8 cellular contexts compared by ENCODE assay signal in the genomic region with DNA sequence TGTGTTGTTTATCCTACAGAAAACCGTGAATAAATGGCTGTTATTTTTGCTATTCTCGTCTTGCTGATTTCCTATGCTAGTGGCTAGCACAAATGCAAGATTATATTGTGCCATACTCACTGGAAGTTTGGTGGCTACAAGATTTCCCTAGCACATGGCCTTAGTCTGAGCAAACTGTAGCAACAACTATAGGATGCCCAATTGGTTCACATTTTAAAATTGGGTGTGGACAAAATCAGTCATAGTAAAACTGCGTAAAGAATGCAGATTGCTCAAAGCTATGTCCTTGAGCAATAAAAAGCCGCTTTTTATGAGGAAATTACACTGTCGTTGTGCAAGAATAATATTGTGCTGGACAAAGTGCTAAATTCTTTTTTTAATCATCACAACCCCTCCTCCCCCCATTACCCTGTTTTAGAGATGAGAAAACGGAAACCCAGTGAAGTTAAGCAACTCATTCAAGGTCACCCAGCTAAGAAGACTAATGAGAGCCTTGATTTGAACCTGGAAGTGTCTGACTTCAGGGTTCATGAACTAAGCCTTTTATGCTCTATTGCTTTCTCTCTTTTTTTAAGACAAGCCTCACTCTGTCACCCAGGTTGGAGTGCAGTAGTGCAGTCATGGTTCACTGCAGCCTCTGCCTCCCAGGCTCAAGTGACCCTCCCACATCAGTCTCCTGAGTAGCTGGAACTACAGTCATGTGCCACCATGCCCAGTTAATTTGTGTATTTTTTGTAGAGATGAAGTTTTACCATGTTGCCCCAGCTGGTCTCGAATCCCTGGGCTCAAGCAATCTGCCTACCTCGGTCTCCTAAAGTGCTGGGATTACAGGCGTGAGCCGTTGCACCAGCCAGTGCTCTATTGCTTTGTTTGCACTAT.
DNase-seq lines count a peak whose midpoint lies in the region; ATAC-seq and TF ChIP-seq lines count a peak whose summit lies in the region.

No MANE protein-coding gene starts in this region.

- H3K4me3 Mint-ChIP-seq in H9: no peak overlapping the region

- peak overlapping the region; percentile 59 for H3K4me2 ChIP-seq in DOHH2 (ENCODE audit: low read length)
- no peak overlapping the region for H3K4me2 ChIP-seq in H9 (ENCODE audit: insufficient read depth, insufficient read length, low read length)

- H3K79me1 ChIP-seq in H9 (ENCODE audit: insufficient read depth, low read depth, low read length, poor library complexity, severe bottlenecking): no peaks in the 10 kb centered on the region

- H3K9me3 ChIP-seq in DOHH2 (ENCODE audit: control insufficient read depth, insufficient read depth, low read length): no peaks in the 10 kb centered on the region
- H3K9me3 ChIP-seq in H9 (ENCODE audit: control insufficient read depth, low read depth, low read length): no peaks in the 10 kb centered on the region

- no peak overlapping the region for H2AFZ ChIP-seq in H9 (ENCODE audit: low read length)

- no peaks in the 10 kb centered on the region for H3F3A ChIP-seq in DOHH2 (ENCODE audit: control insufficient read depth, insufficient read depth)

- H3K4me3 ChIP-seq in DOHH2 (ENCODE audit: low read length) (peak overlapping the region; percentile 46), epithelial cell of proximal tubule (ENCODE audit: low read depth, low read length) (peak overlapping the region; percentile 8), retinal pigment epithelial cell (ENCODE audit: low read length) (no peak overlapping the region)

- H3K9ac ChIP-seq in H9 (ENCODE audit: extremely low read depth, insufficient read length, low read length): no peak overlapping the region

- H2BK15ac ChIP-seq in H9 (ENCODE audit: low read depth, low read length): no peak overlapping the region

- H3K27ac Mint-ChIP-seq in H9: peak overlapping the region in 2 of 3 experiments; percentile 29 to 50; a peak in 1 of 7 replicates
- no peak overlapping the region for H3K27ac Mint-ChIP-seq in activated naive CD4-positive, alpha-beta T cell treated with anti-CD3 and anti-CD28 coated beads, Interleukin-2, amount 50 U/mL, for 72 hours

- no peak overlapping the region for H2AK5ac ChIP-seq in H9 (ENCODE audit: insufficient read length, low read length)

- H3K27ac ChIP-seq in DOHH2 (ENCODE audit: low read depth, low read length): peak overlapping the region; percentile 29
- H3K27ac ChIP-seq in H9 (ENCODE audit: insufficient read length, low read depth, low read length): no peak overlapping the region

- no peak overlapping the region for H2BK5ac ChIP-seq in H9 (ENCODE audit: insufficient read length, low read length)

- H3K36me3 ChIP-seq in DOHH2 (ENCODE audit: control insufficient read depth, low read length): no peaks in the 10 kb centered on the region

- no peaks in the 10 kb centered on the region for H3K79me2 ChIP-seq in DOHH2 (ENCODE audit: control insufficient read depth, low read length)
- no peaks in the 10 kb centered on the region for H3K79me2 ChIP-seq in H9 (ENCODE audit: insufficient read depth, low read length)

- no peak overlapping the region for H4K91ac ChIP-seq in H9 (ENCODE audit: insufficient read length, low read depth, low read length)

- ATAC-seq in activated naive CD4-positive, alpha-beta T cell treated with anti-CD3 and anti-CD28 coated beads, Interleukin-2, amount 50 U/mL, for 72 hours: no peak

- no peak overlapping the region for H3T11ph ChIP-seq in H9 (ENCODE audit: low read length)

- no peak overlapping the region for H3K56ac ChIP-seq in H9 (ENCODE audit: insufficient read length, low read depth, low read length)

- H3K4me1 Mint-ChIP-seq in H9: peaks cover 26 to 28% of the 10 kb centered on the region in 2 experiments

- no peak for TF ChIP-seq CTCF in DOHH2 (IDR thresholded peaks at IDR 0.05; ENCODE audit: low read depth, low read length, poor library complexity, severe bottlenecking)
- TF ChIP-seq CTCF in H9 (conservative IDR thresholded peaks at IDR 0.05): no peak
- TF ChIP-seq CTCF in epithelial cell of proximal tubule (conservative IDR thresholded peaks at IDR 0.05; ENCODE audit: low read depth, low read length): no peak
- no peak for TF ChIP-seq CTCF in retinal pigment epithelial cell (conservative IDR thresholded peaks at IDR 0.05; ENCODE audit: low read depth, low read length)

- no peaks in the 10 kb centered on the region for H3K9me2 ChIP-seq in DOHH2 (replicated peaks; ENCODE audit: control insufficient read depth, low read length)

- H2BK12ac ChIP-seq in H9 (ENCODE audit: insufficient read length, low read depth, low read length): no peak overlapping the region

- H2BK120ac ChIP-seq in H9 (ENCODE audit: low read depth, low read length, poor library complexity, severe bottlenecking): no peak overlapping the region

- no peak overlapping the region for H3K23ac ChIP-seq in H9 (ENCODE audit: insufficient read length, low read depth, low read length)

- DNase-seq in H9 (no peak), NCI-H69 (lab: John Stamatoyannopoulos, UW) (peak; percentile 93), epithelial cell of proximal tubule (ENCODE audit: low read depth) (peak; percentile 99), retinal pigment epithelial cell (ENCODE audit: low read depth) (peak; percentile 62), superior temporal gyrus (ENCODE audit: extremely low spot score) (no peak)
- DNase-seq in stimulated activated naive CD4-positive, alpha-beta T cell treated with Interleukin-2 at 50 U/mL for 16 hours (lab: John Stamatoyannopoulos, UW): no peak
- DNase-seq in activated naive CD4-positive, alpha-beta T cell treated with anti-CD3 and anti-CD28 coated beads, Interleukin-2, amount 50 U/mL, for 72 hours (ENCODE audit: low spot score in 2 of 2): no peak

- H3K27me3 Mint-ChIP-seq in H9 (ENCODE audit: low read depth): no peaks in the 10 kb centered on the region

- no peak overlapping the region for H3K4ac ChIP-seq in H9 (ENCODE audit: low read depth, low read length)

- no peak overlapping the region for H4K5ac ChIP-seq in H9 (ENCODE audit: insufficient read length, low read depth, low read length)

- H3K9me3 Mint-ChIP-seq in H9: no peaks in the 10 kb centered on the region
- H3K9me3 Mint-ChIP-seq in activated naive CD4-positive, alpha-beta T cell treated with anti-CD3 and anti-CD28 coated beads, Interleukin-2, amount 50 U/mL, for 72 hours: no peaks in the 10 kb centered on the region

- no peaks in the 10 kb centered on the region for H3K36me3 Mint-ChIP-seq in H9 (ENCODE audit: insufficient read depth in 1 of 3, low read depth in 3 of 3)
- H3K36me3 Mint-ChIP-seq in activated naive CD4-positive, alpha-beta T cell treated with anti-CD3 and anti-CD28 coated beads, Interleukin-2, amount 50 U/mL, for 72 hours: no peaks in the 10 kb centered on the region

- no peak overlapping the region for H2BK20ac ChIP-seq in H9 (ENCODE audit: low read depth, low read length, poor library complexity, severe bottlenecking)

- H3K14ac ChIP-seq in H9 (ENCODE audit: insufficient read depth, low read length): no peak overlapping the region

- H3K18ac ChIP-seq in H9 (ENCODE audit: insufficient read length, low read depth, low read length): no peak overlapping the region

- no peaks in the 10 kb centered on the region for H3K27me3 ChIP-seq in DOHH2 (ENCODE audit: control insufficient read depth, low read length)
- no peaks in the 10 kb centered on the region for H3K27me3 ChIP-seq in H9 (ENCODE audit: insufficient read depth, low read length)

- no peak overlapping the region for H4K8ac ChIP-seq in H9 (replicated peaks; ENCODE audit: insufficient read length, low read depth, low read length)

- no peaks in the 10 kb centered on the region for H3K23me2 ChIP-seq in H9 (ENCODE audit: insufficient read length, low read depth, low read length, poor library complexity, severe bottlenecking)

- no peaks in the 10 kb centered on the region for H4K20me1 ChIP-seq in DOHH2 (ENCODE audit: control insufficient read depth, insufficient read depth, low read depth, low read length)
- H4K20me1 ChIP-seq in H9 (ENCODE audit: control insufficient read depth, insufficient read depth, insufficient read length): no peaks in the 10 kb centered on the region

- H3K4me1 ChIP-seq in DOHH2 (ENCODE audit: control insufficient read depth, low read length) (peaks cover 30% of the 10 kb centered on the region), H9 (ENCODE audit: insufficient read depth, low read length) (peaks cover 8% of the 10 kb centered on the region; the same call in 1 of the 2 replicates)

- no CpG with 5 or more reads among the region's 10 CpGs for WGBS in H9 (ENCODE audit: extremely low coverage, insufficient read length, low lambda C conversion rate)

Comparison
In these comparisons a context has a peak if more than half of its experiments do, and no peak if none do; other contexts are left out.
1. DNase-seq: peak in NCI-H69 (single experiment), epithelial cell of proximal tubule (single experiment) and retinal pigment epithelial cell (single experiment); none in H9 (single experiment), stimulated activated naive CD4-positive, alpha-beta T cell treated with Interleukin-2 at 50 U/mL for 16 hours (single experiment), activated naive CD4-positive, alpha-beta T cell treated with anti-CD3 and anti-CD28 coated beads, Interleukin-2, amount 50 U/mL, for 72 hours (0 of 2) and superior temporal gyrus (single experiment).
2. H3K27ac Mint-ChIP-seq: peak in H9 (2 of 3); none in activated naive CD4-positive, alpha-beta T cell treated with anti-CD3 and anti-CD28 coated beads, Interleukin-2, amount 50 U/mL, for 72 hours (0 of 2).